In genomic region chr7:135661311-135662122, GRCh38 we compare ENCODE assay signal across 8 cellular contexts.
DNase-seq lines count a peak whose midpoint lies in the region; ATAC-seq and TF ChIP-seq lines count a peak whose summit lies in the region.

No MANE protein-coding gene starts in this region.

- peak overlapping the region; percentile 94 for H3K4me3 Mint-ChIP-seq in activated naive CD8-positive, alpha-beta T cell
- peak overlapping the region; percentile 87 to 95 for H3K4me3 Mint-ChIP-seq in stimulated activated naive CD8-positive, alpha-beta T cell treated with anti-CD3 and anti-CD28 coated beads, Interleukin-15, amount 100 ng/mL, for 72 hours

- DNase-seq in NCI-H2227 (lab: John Stamatoyannopoulos, UW; ENCODE audit: unreplicated experiment) (peak; percentile 64), NCI-H2227 treated with DMSO at 0.1 percent for 48 hours (lab: John Stamatoyannopoulos, UW) (no peak), DMS153 (lab: John Stamatoyannopoulos, UW) (no peak), NCI-H1105 (lab: John Stamatoyannopoulos, UW) (no peak)
- no peak for DNase-seq in stimulated activated naive CD8-positive, alpha-beta T cell treated with anti-CD3 and anti-CD28 coated beads, Interleukin-15, amount 100 ng/mL, for 72 hours

- H3K9ac ChIP-seq in iPS-18a (ENCODE audit: low read length): peak overlapping the region; percentile 59

- H3K36me3 Mint-ChIP-seq in activated naive CD8-positive, alpha-beta T cell: peaks cover 3% of the 10 kb centered on the region

- no peak overlapping the region for H3K27ac ChIP-seq in iPS-18a (ENCODE audit: low read length)

- H3K4me1 Mint-ChIP-seq in activated naive CD8-positive, alpha-beta T cell (ENCODE audit: low read depth): peaks cover 40% of the 10 kb centered on the region
- H3K4me1 Mint-ChIP-seq in stimulated activated naive CD8-positive, alpha-beta T cell treated with anti-CD3 and anti-CD28 coated beads, Interleukin-15, amount 100 ng/mL, for 72 hours: peaks cover 36% of the 10 kb centered on the region

- no peak for TF ChIP-seq EP300 in Ishikawa (IDR thresholded peaks at IDR 0.05; ENCODE audit: borderline replicate concordance)

- peak overlapping the region; percentile 95 for H3K27ac Mint-ChIP-seq in activated naive CD8-positive, alpha-beta T cell
- H3K27ac Mint-ChIP-seq in stimulated activated naive CD8-positive, alpha-beta T cell treated with anti-CD3 and anti-CD28 coated beads, Interleukin-15, amount 100 ng/mL, for 72 hours: peak overlapping the region; percentile 98

- no peaks in the 10 kb centered on the region for H3K4me1 ChIP-seq in iPS-18a (ENCODE audit: control insufficient read depth, low read depth, low read length)

- H3K9me3 Mint-ChIP-seq in activated naive CD8-positive, alpha-beta T cell (ENCODE audit: low read depth): no peaks in the 10 kb centered on the region
- no peaks in the 10 kb centered on the region for H3K9me3 Mint-ChIP-seq in stimulated activated naive CD8-positive, alpha-beta T cell treated with anti-CD3 and anti-CD28 coated beads, Interleukin-15, amount 100 ng/mL, for 72 hours

- H3K9me3 ChIP-seq in iPS-18a (ENCODE audit: control insufficient read depth, low read depth, low read length): no peaks in the 10 kb centered on the region

- peak; percentile 29 for ATAC-seq in stimulated activated naive CD8-positive, alpha-beta T cell treated with anti-CD3 and anti-CD28 coated beads, Interleukin-15, amount 100 ng/mL, for 72 hours

- no peaks in the 10 kb centered on the region for H3K27me3 Mint-ChIP-seq in activated naive CD8-positive, alpha-beta T cell
- H3K27me3 Mint-ChIP-seq in stimulated activated naive CD8-positive, alpha-beta T cell treated with anti-CD3 and anti-CD28 coated beads, Interleukin-15, amount 100 ng/mL, for 72 hours: no peaks in the 10 kb centered on the region

- no peaks in the 10 kb centered on the region for H3K27me3 ChIP-seq in iPS-18a (ENCODE audit: control insufficient read depth, insufficient read depth, low read length)

- H3K4me3 ChIP-seq in iPS-18a (ENCODE audit: low read length): peak overlapping the region; percentile 100

- TF ChIP-seq RAD21 in Ishikawa (IDR thresholded peaks at IDR 0.05; ENCODE audit: low read depth): no peak

- H3K36me3 ChIP-seq in iPS-18a (ENCODE audit: control insufficient read depth, low read depth, low read length): no peaks in the 10 kb centered on the region

TF ChIP-seq in Ishikawa, 13 proteins besides CTCF, POLR2A, EP300 and RAD21:
- TF ChIP-seq CREB1 (IDR thresholded peaks at IDR 0.05; ENCODE audit: low read depth) (no peak), CEBPB (IDR thresholded peaks at IDR 0.05) (peak; percentile 86), USF1 (IDR thresholded peaks at IDR 0.05) (no peak), ZBTB7A (IDR thresholded peaks at IDR 0.05; ENCODE audit: low read depth) (no peak)
